ENCODE assay signal across 10 cellular contexts in the genomic region with DNA sequence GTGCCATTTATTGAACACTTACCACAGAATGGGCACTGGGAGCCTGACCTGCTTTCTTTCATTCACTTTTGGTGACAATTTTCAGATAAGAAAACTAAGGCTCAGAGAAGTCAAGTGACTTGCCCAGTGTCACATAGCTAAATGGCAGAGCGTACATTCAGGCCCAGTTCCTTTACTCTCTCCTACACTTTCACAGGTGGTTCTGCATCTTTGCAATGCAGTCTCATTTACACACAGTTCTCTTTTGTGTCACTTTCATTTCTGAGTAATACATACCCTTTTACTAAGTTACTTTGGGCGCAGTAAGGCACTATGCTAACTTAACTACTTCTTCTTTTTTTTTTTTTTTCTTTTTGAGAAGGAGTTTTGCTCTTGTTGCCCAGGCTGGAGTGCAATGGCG. TPM values are rescaled to one million over a fixed set of nuclear protein-coding genes. Genes with fewer than 3 reads are reported as not detected.
DNase-seq lines count a peak whose midpoint lies in the region; ATAC-seq lines count a peak whose summit lies in the region.
"Had no signal": no experiment of that assay in that cellular context is flagged by ENCODE, and none has a peak within 500 bp of the region (broad histone marks: within the 10 kb centered on the region; RNA-seq: fewer than 3 reads in every experiment).

No MANE protein-coding gene starts in this region.

- peak overlapping the region in 1 of 9 donors; percentile 24 for H3K27ac Mint-ChIP-seq in naive thymus-derived CD4-positive, alpha-beta T cell

- H3K36me3 Mint-ChIP-seq in naive thymus-derived CD4-positive, alpha-beta T cell: peaks cover 6 to 36% (median 7%) of the 10 kb centered on the region in 5 donors

- no peak overlapping the region for H3K4me3 ChIP-seq in naive thymus-derived CD4-positive, alpha-beta T cell (ENCODE audit: low read length)
- H3K4me3 ChIP-seq: sigmoid colon had no signal

- H3K4me3 Mint-ChIP-seq in naive thymus-derived CD4-positive, alpha-beta T cell: peak overlapping the region in 1 of 10 donors; percentile 57

- no peak overlapping the region for H3K27ac ChIP-seq in naive thymus-derived CD4-positive, alpha-beta T cell (ENCODE audit: low read depth, low read length)
- H3K27ac ChIP-seq: sigmoid colon had no signal

- DNase-seq in KBM-7: peak; percentile 56
- no peak for DNase-seq in naive thymus-derived CD4-positive, alpha-beta T cell
- no peak for DNase-seq in NCI-H1436 (lab: John Stamatoyannopoulos, UW)
- no peak for DNase-seq in DMS 273 treated with DMSO at 0.1 percent for 48 hours (lab: John Stamatoyannopoulos, UW)
- no peak for DNase-seq in sciatic nerve (ENCODE audit: low spot score)
- DNase-seq: cerebellar nuclear complex, NCI-H2029 treated with DMSO at 0.1 percent for 48 hours, sigmoid colon had no signal

- peaks cover 0 to 32% (median 25%) of the 10 kb centered on the region in 5 donors for H3K27me3 Mint-ChIP-seq in naive thymus-derived CD4-positive, alpha-beta T cell

- POLR2A ChIA-PET in naive thymus-derived CD4-positive, alpha-beta T cell (lab: Charles Lee): no interaction called here

- ATAC-seq in GM19035 (IDR thresholded peaks at IDR 0.05; ENCODE audit: unreplicated experiment): peak; percentile 90
- ATAC-seq in HG02610 (IDR thresholded peaks at IDR 0.05; ENCODE audit: unreplicated experiment): peak; percentile 97
- ATAC-seq in naive thymus-derived CD4-positive, alpha-beta T cell: peak; percentile 51
- ATAC-seq in sciatic nerve: no peak

- no peaks in the 10 kb centered on the region for H3K9me3 ChIP-seq in naive thymus-derived CD4-positive, alpha-beta T cell (ENCODE audit: control insufficient read depth in 2 of 3, low read length in 3 of 3)
- H3K9me3 ChIP-seq: sigmoid colon had no signal

- H3K9me3 Mint-ChIP-seq in naive thymus-derived CD4-positive, alpha-beta T cell: peaks cover 0 to 1% (median 0%) of the 10 kb centered on the region in 11 donors

- peaks cover 0 to 8% of the 10 kb centered on the region in 2 donors for H3K27me3 ChIP-seq in naive thymus-derived CD4-positive, alpha-beta T cell (ENCODE audit: control insufficient read depth in 2 of 2, insufficient read depth in 2 of 2, low read length in 2 of 2)
- H3K27me3 ChIP-seq: sigmoid colon had no signal

- H3K4me1 ChIP-seq in naive thymus-derived CD4-positive, alpha-beta T cell (ENCODE audit: control insufficient read depth in 2 of 2, insufficient read depth in 2 of 2, low read length in 2 of 2): no peaks in the 10 kb centered on the region

- H3K36me3 ChIP-seq in naive thymus-derived CD4-positive, alpha-beta T cell (ENCODE audit: control insufficient read depth in 2 of 3, insufficient read depth in 3 of 3, low read length in 3 of 3): no peaks in the 10 kb centered on the region

- in situ Hi-C loops in KBM-7 (cut with MboI; ENCODE audit: low pct_unique_long_range_greater_than_20kb, low sequenced_read_pairs): no loop called here

- CTCF ChIA-PET in naive thymus-derived CD4-positive, alpha-beta T cell (lab: Charles Lee): no interaction called here

- intact Hi-C loops in naive thymus-derived CD4-positive, alpha-beta T cell (cut with micrococcal nuclease): loop anchor here in 1 of 2 donors (1.0 kb wide), 1 partner anchor 8 kb away; a partner anchor contains a TSS
- intact Hi-C loops in sciatic nerve (cut with DNase I): no loop called here

- H3K4me1 Mint-ChIP-seq in naive thymus-derived CD4-positive, alpha-beta T cell: peaks cover under 1 to 89% (median 2%) of the 10 kb centered on the region in 7 donors

RNA-seq across cellular contexts. Expression of a gene that starts 8.3 kb away (rescaled TPM):
- total RNA-seq in naive thymus-derived CD4-positive, alpha-beta T cell: 10 to 100 TPM in 3 of 5 experiments, 1 to 10 TPM in 2; 3.1 to 81.1 (median 32.5) TPM
- 1 to 10 TPM in 1 of 2 donors, under 1 TPM in 1; 0.33 to 1.3 TPM for polyA plus RNA-seq in naive thymus-derived CD4-positive, alpha-beta T cell
- 57.8 TPM for total RNA-seq in sciatic nerve

RNA-seq across cellular contexts. Expression of a gene that starts 53.6 kb away (rescaled TPM):
- total RNA-seq in naive thymus-derived CD4-positive, alpha-beta T cell: 10 to 100 TPM; 17.2 to 30.1 (median 25.9) TPM
- 10 to 100 TPM; 11.6 to 12.1 TPM for polyA plus RNA-seq in naive thymus-derived CD4-positive, alpha-beta T cell
- 28.7 TPM for total RNA-seq in sciatic nerve
